8 cellular contexts compared by ENCODE assay signal in genomic region chr22:41946360-41947180, GRCh38. TPM values are rescaled to one million over a fixed set of nuclear protein-coding genes. Genes with fewer than 3 reads are reported as not detected.
A peak's percentile ranks its signal among the peaks of the same experiment; 100 is the strongest.
DNase-seq lines count a peak whose midpoint lies in the region; ATAC-seq and TF ChIP-seq lines count a peak whose summit lies in the region.

Gene CENPM, minus strand, starts transcription at chr22:41947152. Its CDS starts 76 bp downstream, at chr22:41947076.

- H3K4me1 Mint-ChIP-seq in activated CD4-positive, alpha-beta T cell treated with anti-CD3 and anti-CD28 coated beads for 36 hours = peaks cover 61% of the 10 kb centered on the region

- intact Hi-C loops in activated CD4-positive, alpha-beta T cell treated with anti-CD3 and anti-CD28 coated beads for 36 hours (cut with DNase I, micrococcal nuclease) = loop anchor here in 1 of 2 experiments (1.0 to 5.0 kb wide), 8 partner anchors 52 to 1309 kb away; partner anchors contain the start of genes MRTFA, NAGA, NDUFA6 and SMDT1

- POLR2A ChIA-PET in BJ (lab: Charles Lee) = interaction anchor here (0.6 kb wide), 2 partner anchors 32 to 1212 kb away, joined by 4 to 5 read pairs; partner anchors contain the start of gene SHISA8
- POLR2A ChIA-PET in activated CD4-positive, alpha-beta T cell treated with anti-CD3 and anti-CD28 coated beads for 36 hours (lab: Charles Lee) = interaction anchor here (0.6 to 2.4 kb wide), 16 partner anchors 18 to 669 kb away, joined by 3 to 15 read pairs (median 4); partner anchors contain the start of genes CCDC134, PMM1, SMDT1 and SREBF2

- CTCF ChIA-PET in BJ (lab: Yijun Ruan, JAX) = interaction anchor here (0.6 to 1.6 kb wide), 13 partner anchors 11 to 527 kb away, joined by 3 to 13 read pairs (median 4); partner anchors contain the start of genes SREBF2 and TNFRSF13C
- CTCF ChIA-PET in activated CD4-positive, alpha-beta T cell treated with anti-CD3 and anti-CD28 coated beads for 36 hours (lab: Charles Lee) = interaction anchor here (0.6 to 5.0 kb wide), 16 partner anchors 10 to 634 kb away, joined by 3 to 31 read pairs (median 4); partner anchors contain the start of genes CCDC134, MEI1, NDUFA6 and TNFRSF13C

- TF ChIP-seq CTCF in BJ (IDR thresholded peaks at IDR 0.05; ENCODE audit: insufficient read depth, low read depth, low read length) (peak; percentile 54), choroid plexus epithelial cell (conservative IDR thresholded peaks at IDR 0.05; ENCODE audit: low read depth, low read length) (peak; percentile 42), kidney epithelial cell (IDR thresholded peaks at IDR 0.05; ENCODE audit: insufficient read depth, low read length, poor library complexity, severe bottlenecking) (peak; percentile 35)

- peak within 1 kb of the TSS; percentile 97 for H3K4me3 Mint-ChIP-seq in activated CD4-positive, alpha-beta T cell treated with anti-CD3 and anti-CD28 coated beads for 36 hours

- peak within 1 kb of the TSS; percentile 61 for H3K4me3 ChIP-seq in BJ (ENCODE audit: low read depth, low read length)
- H3K4me3 ChIP-seq in choroid plexus epithelial cell (ENCODE audit: low read depth, low read length) = peak within 1 kb of the TSS; percentile 95
- H3K4me3 ChIP-seq in kidney epithelial cell (ENCODE audit: low read depth, low read length) = peak within 1 kb of the TSS; percentile 66

- peak; percentile 74 for ATAC-seq in HG03439 (IDR thresholded peaks at IDR 0.05; ENCODE audit: unreplicated experiment)
- peak; percentile 95 for ATAC-seq in activated CD4-positive, alpha-beta T cell treated with anti-CD3 and anti-CD28 coated beads for 36 hours

- H3K27me3 Mint-ChIP-seq in activated CD4-positive, alpha-beta T cell treated with anti-CD3 and anti-CD28 coated beads for 36 hours = no peaks in the 10 kb centered on the region

- peaks cover 41% of the 10 kb centered on the region for H3K36me3 Mint-ChIP-seq in activated CD4-positive, alpha-beta T cell treated with anti-CD3 and anti-CD28 coated beads for 36 hours (ENCODE audit: low read depth)

- H3K27ac Mint-ChIP-seq in activated CD4-positive, alpha-beta T cell treated with anti-CD3 and anti-CD28 coated beads for 36 hours = peak within 1 kb of the TSS; percentile 92

- H3K27me3 ChIP-seq in BJ (ENCODE audit: control insufficient read depth, insufficient read depth, low read length) = no peaks in the 10 kb centered on the region
- H3K27me3 ChIP-seq in kidney epithelial cell (ENCODE audit: control insufficient read depth, insufficient read depth, low read length) = no peaks in the 10 kb centered on the region

- no peaks in the 10 kb centered on the region for H3K9me3 Mint-ChIP-seq in activated CD4-positive, alpha-beta T cell treated with anti-CD3 and anti-CD28 coated beads for 36 hours (ENCODE audit: low read depth)

- H3K36me3 ChIP-seq in BJ (ENCODE audit: control insufficient read depth, insufficient read depth, low read length) (no peaks in the 10 kb centered on the region), kidney epithelial cell (ENCODE audit: control insufficient read depth, insufficient read depth, low read length) (peaks cover 2% of the 10 kb centered on the region)

- DNase-seq in BJ (ENCODE audit: low read depth) (peak; percentile 55), GM19238 (ENCODE audit: insufficient read length, low spot score) (peak; percentile 69), NCI-H510A treated with DMSO at 0.1 percent for 48 hours (lab: John Stamatoyannopoulos, UW) (peak; percentile 85), choroid plexus epithelial cell (ENCODE audit: low read depth) (peak; percentile 95), kidney epithelial cell (ENCODE audit: low read depth) (peak; percentile 74)
- peak; percentile 98 for DNase-seq in activated CD4-positive, alpha-beta T cell treated with anti-CD3 and anti-CD28 coated beads for 36 hours
- peak; percentile 98 for DNase-seq in stimulated activated CD4-positive, alpha-beta T cell treated with anti-CD3 and anti-CD28 coated beads, Interleukin-15, amount 100 ng/mL, for 24 hours

RNA-seq across cellular contexts. Expression of gene CENPM, which starts in this region (rescaled TPM):
- 18.6 and 30.4 TPM in 2 replicates for polyA plus RNA-seq in BJ (2011; rRNA removed)
- polyA minus RNA-seq in BJ (2011; rRNA and poly(A)+ RNA removed) = 9.7 and 10.0 TPM in 2 replicates
- 10 to 100 TPM; 65.2 to 82.1 TPM for total RNA-seq in activated CD4-positive, alpha-beta T cell treated with anti-CD3 and anti-CD28 coated beads for 36 hours
- 9.8 and 14.3 TPM in 2 replicates for total RNA-seq in kidney epithelial cell

Comparison
In these comparisons a context has a peak if more than half of its experiments do, and no peak if none do; other contexts are left out.
1. Peak in every context shown above with its lines: DNase-seq, ATAC-seq and H3K4me3 ChIP-seq.